8 cellular contexts compared by ENCODE assay signal in the genomic region with DNA sequence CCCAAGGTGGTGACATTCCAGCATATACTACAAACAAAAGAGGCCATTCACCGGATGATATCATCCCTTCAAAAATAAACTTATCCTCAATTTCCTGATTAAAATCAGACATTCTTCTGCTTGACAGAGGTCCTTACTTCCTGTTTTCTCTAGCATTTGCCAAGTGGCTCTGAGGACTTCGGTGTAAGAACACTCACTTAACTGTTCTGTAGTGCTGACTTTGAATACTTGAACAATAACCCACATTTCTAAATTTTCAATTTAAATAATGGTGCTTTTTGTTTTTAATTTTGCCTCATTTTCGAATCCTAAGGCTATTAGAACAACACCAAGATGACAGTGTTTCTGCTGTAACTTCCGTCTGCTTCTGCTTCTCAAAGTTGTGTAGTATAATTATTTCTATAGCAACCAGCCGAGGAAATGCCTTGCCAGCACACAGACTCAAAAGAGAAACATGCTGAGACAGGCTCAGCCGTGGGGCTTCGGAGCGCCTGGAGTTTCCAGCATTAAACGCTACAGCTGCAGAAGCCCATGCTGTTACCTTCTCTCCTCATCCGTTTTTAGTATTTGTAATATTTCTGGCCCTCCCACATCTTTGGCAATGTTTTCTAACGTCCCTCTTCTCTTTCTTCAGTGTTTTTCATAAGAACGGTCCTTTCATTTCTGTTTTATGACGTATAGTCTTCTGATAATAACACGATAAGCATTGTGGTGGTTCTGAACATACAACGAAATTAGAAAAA. TPM values are rescaled to one million over a fixed set of nuclear protein-coding genes. Genes with fewer than 3 reads are reported as not detected.
DNase-seq lines count a peak whose midpoint lies in the region; TF ChIP-seq lines count a peak whose summit lies in the region.

No MANE protein-coding gene starts in this region.

- H3K36me3 Mint-ChIP-seq in T-helper 1 cell treated with Interleukin-12 subunit alpha and Interleukin-12 subunit beta and Interleukin-4 antibody, amounts not matched to agents 30 μg/mL and 1 μg/mL, for 36 hours (ENCODE audit: low read depth) = no peaks in the 10 kb centered on the region

- H4K20me1 ChIP-seq in GM23248 (ENCODE audit: insufficient read depth) (no peaks in the 10 kb centered on the region), Loucy (ENCODE audit: insufficient read depth, low read length, poor library complexity, severe bottlenecking) (no peaks in the 10 kb centered on the region)

- peak overlapping the region; percentile 94 for H3K4me2 ChIP-seq in GM23248 (ENCODE audit: unreplicated experiment)
- H3K4me2 ChIP-seq in Loucy (ENCODE audit: low read depth, low read length, poor library complexity, severe bottlenecking) = peak overlapping the region; percentile 69

- no peaks in the 10 kb centered on the region for H3K9me3 ChIP-seq in GM23248 (ENCODE audit: low read depth)
- H3K9me3 ChIP-seq in Loucy (ENCODE audit: insufficient read depth, low read depth, low read length) = no peaks in the 10 kb centered on the region
- H3K9me3 ChIP-seq in right atrium auricular region = no peaks in the 10 kb centered on the region

- peak overlapping the region; percentile 91 for H3K27ac Mint-ChIP-seq in T-helper 1 cell treated with Interleukin-12 subunit alpha and Interleukin-12 subunit beta and Interleukin-4 antibody, amounts not matched to agents 30 μg/mL and 1 μg/mL, for 36 hours

- in situ Hi-C loops in GM23248 (cut with MboI) = no loop called here

- no peaks in the 10 kb centered on the region for H3K27me3 ChIP-seq in GM23248 (replicated peaks; ENCODE audit: insufficient read depth)
- no peaks in the 10 kb centered on the region for H3K27me3 ChIP-seq in Loucy (ENCODE audit: insufficient read depth, low read length, poor library complexity, severe bottlenecking)
- no peaks in the 10 kb centered on the region for H3K27me3 ChIP-seq in right atrium auricular region

- no peak for TF ChIP-seq CTCF in Loucy (conservative IDR thresholded peaks at IDR 0.05; ENCODE audit: low read length)
- TF ChIP-seq CTCF in right atrium auricular region (IDR thresholded peaks at IDR 0.05) = no peak

- H2AFZ ChIP-seq in GM23248 = peak overlapping the region; percentile 85
- peak overlapping the region; percentile 76 for H2AFZ ChIP-seq in Loucy (ENCODE audit: low read length)

- peaks cover 28% of the 10 kb centered on the region for H3K4me1 Mint-ChIP-seq in T-helper 1 cell treated with Interleukin-12 subunit alpha and Interleukin-12 subunit beta and Interleukin-4 antibody, amounts not matched to agents 30 μg/mL and 1 μg/mL, for 36 hours (ENCODE audit: low read depth)

- H3K36me3 ChIP-seq in GM23248 (ENCODE audit: low read depth) (no peaks in the 10 kb centered on the region), Loucy (ENCODE audit: insufficient read depth, low read length) (no peaks in the 10 kb centered on the region), right atrium auricular region (no peaks in the 10 kb centered on the region)

- peak overlapping the region; percentile 83 for H3K4me3 Mint-ChIP-seq in T-helper 1 cell treated with Interleukin-12 subunit alpha and Interleukin-12 subunit beta and Interleukin-4 antibody, amounts not matched to agents 30 μg/mL and 1 μg/mL, for 36 hours

- peak overlapping the region; percentile 90 for H3K27ac ChIP-seq in GM23248
- peak overlapping the region; percentile 74 to 81 for H3K27ac ChIP-seq in right atrium auricular region

- H3K9me2 ChIP-seq in GM23248 (ENCODE audit: insufficient read depth) (no peaks in the 10 kb centered on the region), Loucy (replicated peaks; ENCODE audit: low read depth, low read length) (no peaks in the 10 kb centered on the region)

- DNase-seq in ELF-1 (ENCODE audit: low read depth, low spot score) (peak; percentile 33), GM23248 (peak; percentile 94), anterior cingulate cortex (lab: John Stamatoyannopoulos, UW) (peak in 47 of 58 donors; percentile 5 to 77 (median 23)), right atrium auricular region (ENCODE audit: low spot score) (peak; percentile 83), retina (peak; percentile 69), 8988T (no peak)

- H3K9me3 Mint-ChIP-seq in T-helper 1 cell treated with Interleukin-12 subunit alpha and Interleukin-12 subunit beta and Interleukin-4 antibody, amounts not matched to agents 30 μg/mL and 1 μg/mL, for 36 hours = no peaks in the 10 kb centered on the region

- H3F3A ChIP-seq in GM23248 (ENCODE audit: insufficient read depth) (peaks cover 34% of the 10 kb centered on the region), Loucy (ENCODE audit: low read depth) (no peaks in the 10 kb centered on the region; the same call in 1 of the 2 replicates)

- H3K4me3 ChIP-seq in GM23248 (peak overlapping the region; percentile 85), Loucy (ENCODE audit: low read length, poor library complexity, severe bottlenecking) (peak overlapping the region; percentile 75), right atrium auricular region (peak overlapping the region; percentile 29 to 47)

- H3K27me3 Mint-ChIP-seq in T-helper 1 cell treated with Interleukin-12 subunit alpha and Interleukin-12 subunit beta and Interleukin-4 antibody, amounts not matched to agents 30 μg/mL and 1 μg/mL, for 36 hours (ENCODE audit: low read depth) = no peaks in the 10 kb centered on the region

- H3K4me1 ChIP-seq in GM23248 (ENCODE audit: insufficient read depth) (peaks cover 39% of the 10 kb centered on the region), Loucy (ENCODE audit: insufficient read depth, low read length, poor library complexity, severe bottlenecking) (peaks cover 23% of the 10 kb centered on the region), right atrium auricular region (peaks cover 0 to 12% of the 10 kb centered on the region in 2 donors)

- 1 to 2% methylated on average over 15 of the region's 15 CpGs for WGBS in GM23248 (ENCODE audit: low coverage in 1 of 2, low lambda C conversion rate in 2 of 2, missing lambda C conversion rate in 2 of 2), 2 experiments

- H3K9ac ChIP-seq in GM23248 (peak overlapping the region; percentile 88), Loucy (ENCODE audit: low read depth, low read length, poor library complexity, severe bottlenecking) (peak overlapping the region; percentile 83)

- H3K79me2 ChIP-seq in GM23248 (ENCODE audit: insufficient read depth) = no peaks in the 10 kb centered on the region
- no peaks in the 10 kb centered on the region for H3K79me2 ChIP-seq in Loucy (ENCODE audit: insufficient read depth, low read length)

RNA-seq across cellular contexts. Expression of gene ANXA1, which starts 19.5 kb away (rescaled TPM):
- total RNA-seq in GM23248 (2014; rRNA removed; shearing (Covaris generic)) = 986 and 1,002 TPM in 2 replicates
- polyA plus RNA-seq in GM23248 (2016; fragmentation: Nextera tagmentation; extraction: Ambion mirVana) = 1,010 and 1,013 TPM in 2 replicates
- total RNA-seq in right atrium auricular region = 100 to 1,000 TPM in 1 of 2 donors, 10 to 100 TPM in 1; 69.8 to 142 TPM
